11 cellular contexts compared by ENCODE assay signal in genomic region chr2:73970268-73970803, GRCh38. TPM values are rescaled to one million over a fixed set of nuclear protein-coding genes. Genes with fewer than 3 reads are reported as not detected.
DNase-seq lines count a peak whose midpoint lies in the region; ATAC-seq, FAIRE-seq and TF ChIP-seq lines count a peak whose summit lies in the region.
"Had no signal": no experiment of that assay in that cellular context is flagged by ENCODE, and none has a peak within 500 bp of the region (broad histone marks: within the 10 kb centered on the region; RNA-seq: fewer than 3 reads in every experiment).

No MANE protein-coding gene starts in this region.

- no peaks in the 10 kb centered on the region for H3K27me3 ChIP-seq in transverse colon
- H3K27me3 ChIP-seq: foreskin keratinocyte, right lobe of liver had no signal

- no peaks in the 10 kb centered on the region for H3K9me3 Mint-ChIP-seq in activated naive CD4-positive, alpha-beta T cell treated with anti-CD3 and anti-CD28 coated beads for 36 hours

- in situ Hi-C loops in transverse colon (cut with MboI; ENCODE audit: low pct_ligation_motif_present in 1 of 4, low pct_unique_long_range_greater_than_20kb in 1 of 4, low sequenced_read_pairs in 3 of 4): no loop called here

- H3K27ac ChIP-seq in RWPE1: peak overlapping the region; percentile 62
- peak overlapping the region; percentile 1 to 66 for H3K27ac ChIP-seq in kidney (ENCODE audit: low read depth in 2 of 2, low read length in 2 of 2)
- peak overlapping the region; percentile 22 to 63 (median 44) for H3K27ac ChIP-seq in transverse colon
- H3K27ac ChIP-seq: foreskin keratinocyte had no signal

- no peak for TF ChIP-seq EP300 in transverse colon (IDR thresholded peaks at IDR 0.05; ENCODE audit: low read depth)

- H3K4me3 ChIP-seq in kidney (ENCODE audit: low read length in 2 of 2) (no peak overlapping the region), transverse colon (no peak overlapping the region)
- H3K4me3 ChIP-seq: right lobe of liver had no signal

- DNase-seq in activated naive CD4-positive, alpha-beta T cell treated with anti-CD3 and anti-CD28 coated beads for 36 hours: no peak
- DNase-seq in activated naive CD4-positive, alpha-beta T cell treated with anti-CD3 and anti-CD28 coated beads, Interleukin-2, amount 50 U/mL, for 16 hours: no peak
- DNase-seq in RWPE1 (ENCODE audit: low spot score): no peak
- no peak for DNase-seq in kidney
- no peak for DNase-seq in transverse colon
- no peak for DNase-seq in retina
- DNase-seq: foreskin keratinocyte, SHP77 treated with DMSO at 0.1 percent for 48 hours had no signal

- TF ChIP-seq POLR2A in transverse colon (IDR thresholded peaks at IDR 0.05): no peak

- H3K4me3 Mint-ChIP-seq in activated naive CD4-positive, alpha-beta T cell treated with anti-CD3 and anti-CD28 coated beads for 36 hours: peak overlapping the region; percentile 51

- CTCF ChIA-PET in activated naive CD4-positive, alpha-beta T cell treated with anti-CD3 and anti-CD28 coated beads for 36 hours (lab: Charles Lee): interaction anchor here (1.1 to 1.4 kb wide), 7 partner anchors 10 to 146 kb away, joined by 3 to 4 read pairs (median 3); no protein-coding TSS in a partner anchor
- CTCF ChIA-PET in RWPE1 (lab: Yijun Ruan, JAX): interaction anchor here (1.2 kb wide), 1 partner anchor 49 kb away, joined by 3 read pairs; no protein-coding TSS in a partner anchor

- H3K36me3 ChIP-seq in kidney (ENCODE audit: control insufficient read depth in 1 of 2, insufficient read depth in 2 of 2, low read length in 2 of 2) (no peaks in the 10 kb centered on the region), transverse colon (no peaks in the 10 kb centered on the region)
- H3K36me3 ChIP-seq: right lobe of liver had no signal

- POLR2A ChIA-PET in RWPE1 (lab: Yijun Ruan, JAX; ENCODE audit: low non-redundant PET): no interaction called here

- 89 to 97% methylated on average over 4 to 6 of the region's 6 CpGs for WGBS in transverse colon (ENCODE audit: low coverage in 1 of 2), 2 donors

- H3K4me1 ChIP-seq in kidney (ENCODE audit: control insufficient read depth in 1 of 2, insufficient read depth in 1 of 2, low read depth in 1 of 2, low read length in 2 of 2) (peaks cover 8 to 13% of the 10 kb centered on the region in 2 donors), transverse colon (peaks cover 13 to 38% (median 22%) of the 10 kb centered on the region in 4 donors)
- H3K4me1 ChIP-seq: foreskin keratinocyte had no signal

- no peaks in the 10 kb centered on the region for H3K27me3 Mint-ChIP-seq in activated naive CD4-positive, alpha-beta T cell treated with anti-CD3 and anti-CD28 coated beads for 36 hours (ENCODE audit: low read depth)

- H3K9me3 ChIP-seq in kidney (ENCODE audit: control insufficient read depth in 1 of 2, low read length in 2 of 2) (no peaks in the 10 kb centered on the region), transverse colon (no peaks in the 10 kb centered on the region)
- H3K9me3 ChIP-seq: right lobe of liver had no signal

- TF ChIP-seq CTCF in RWPE1 (conservative IDR thresholded peaks at IDR 0.05; ENCODE audit: low read depth) (no peak), kidney (IDR thresholded peaks at IDR 0.05; ENCODE audit: borderline replicate concordance, extremely low read depth, insufficient read depth) (no peak), transverse colon (IDR thresholded peaks at IDR 0.05) (no peak)

- no peaks in the 10 kb centered on the region for H3K36me3 Mint-ChIP-seq in activated naive CD4-positive, alpha-beta T cell treated with anti-CD3 and anti-CD28 coated beads for 36 hours (ENCODE audit: low read depth)

- no peak for FAIRE-seq in kidney (lab: Jason Lieb, UNC)

- intact Hi-C loops in activated naive CD4-positive, alpha-beta T cell treated with anti-CD3 and anti-CD28 coated beads for 36 hours (cut with micrococcal nuclease): no loop called here
- intact Hi-C loops in kidney (cut with DNase I): no loop called here
- intact Hi-C loops in transverse colon (cut with DNase I; ENCODE audit: low total_unique reads): no loop called here

- ATAC-seq in HG03039 (IDR thresholded peaks at IDR 0.05; ENCODE audit: unreplicated experiment) (no peak), HG02840 (IDR thresholded peaks at IDR 0.05; ENCODE audit: low FRiP score, unreplicated experiment) (no peak)
- ATAC-seq: foreskin keratinocyte had no signal

- no peak overlapping the region for H3K9ac ChIP-seq in kidney (ENCODE audit: low read length in 2 of 2)

- H3K27ac Mint-ChIP-seq in activated naive CD4-positive, alpha-beta T cell treated with anti-CD3 and anti-CD28 coated beads for 36 hours: peak overlapping the region; percentile 79

- H3K4me1 Mint-ChIP-seq in activated naive CD4-positive, alpha-beta T cell treated with anti-CD3 and anti-CD28 coated beads for 36 hours (ENCODE audit: low read depth): peaks cover 56% of the 10 kb centered on the region

RNA-seq across cellular contexts. Expression of gene TET3, which starts 14.4 kb away (rescaled TPM):
- total RNA-seq in activated naive CD4-positive, alpha-beta T cell treated with anti-CD3 and anti-CD28 coated beads for 36 hours: 10 to 100 TPM; 14.4 to 15.2 TPM
- 13.1 TPM for total RNA-seq in kidney
- polyA plus RNA-seq in kidney (ENCODE audit: insufficient read depth, low read depth, low replicate concordance): 0.52 TPM
- 10 to 100 TPM; 20.2 to 26.9 (median 22.5) TPM for total RNA-seq in transverse colon

RNA-seq across cellular contexts. Expression of gene DGUOK, which starts 43.7 kb away (rescaled TPM):
- 100 to 1,000 TPM; 112 to 115 TPM for total RNA-seq in activated naive CD4-positive, alpha-beta T cell treated with anti-CD3 and anti-CD28 coated beads for 36 hours
- total RNA-seq in kidney (44.4 TPM), transverse colon (10 to 100 TPM; 27.3 to 49.7 (median 40.3) TPM)
- polyA plus RNA-seq in kidney (ENCODE audit: insufficient read depth, low read depth, low replicate concordance): 86.2 TPM
